In the genomic region with DNA sequence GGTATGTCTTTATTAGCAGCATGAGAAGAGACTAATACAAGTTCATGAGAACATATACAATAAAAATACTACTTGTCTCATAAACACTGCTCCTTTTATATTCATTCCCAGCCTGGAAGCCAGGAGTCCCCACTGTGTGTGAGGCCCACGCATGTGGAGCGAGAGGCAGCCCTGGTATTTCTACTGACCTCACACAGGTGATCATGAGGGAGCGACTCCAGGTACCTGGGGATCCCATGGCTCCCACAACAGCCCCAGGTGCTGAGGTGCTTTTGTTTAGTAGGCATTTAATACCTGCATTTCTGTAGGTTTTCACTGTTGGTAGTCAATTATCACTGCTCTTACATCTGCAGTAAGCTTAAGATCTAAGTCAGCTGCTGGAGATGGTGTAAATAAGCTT, we compare ENCODE assay signal across 17 cellular contexts.
"Had no signal": no experiment of that assay in that cellular context is flagged by ENCODE, and none has a peak within 500 bp of the region (broad histone marks: within the 10 kb centered on the region; RNA-seq: fewer than 3 reads in every experiment).

No MANE protein-coding gene starts in this region.

- H3K36me3 Mint-ChIP-seq: memory B cell; natural killer cell treated with Interleukin-12 subunit alpha and Interleukin-12 subunit beta and Interleukin-15 and Interleukin-18, amount 100 ng/mL, for 72 hours had no signal

- H3K27ac Mint-ChIP-seq: memory B cell; natural killer cell treated with Interleukin-12 subunit alpha and Interleukin-12 subunit beta and Interleukin-15 and Interleukin-18, amount 100 ng/mL, for 72 hours had no signal

- H3K27ac ChIP-seq: foreskin keratinocyte, left ventricle myocardium inferior, lower lobe of right lung, upper lobe of left lung had no signal

- H3K4me3 ChIP-seq: left ventricle myocardium inferior, lower lobe of right lung, upper lobe of left lung, uterus had no signal

- H3K9me3 Mint-ChIP-seq: memory B cell; natural killer cell treated with Interleukin-12 subunit alpha and Interleukin-12 subunit beta and Interleukin-15 and Interleukin-18, amount 100 ng/mL, for 72 hours had no signal

- H3K9me3 ChIP-seq: left ventricle myocardium inferior, lower lobe of right lung, upper lobe of left lung, uterus had no signal

- H3K4me3 Mint-ChIP-seq: memory B cell; natural killer cell treated with Interleukin-12 subunit alpha and Interleukin-12 subunit beta and Interleukin-15 and Interleukin-18, amount 100 ng/mL, for 72 hours had no signal

- ATAC-seq: foreskin keratinocyte; left cardiac atrium; lower lobe of right lung; natural killer cell treated with Interleukin-12 subunit alpha and Interleukin-12 subunit beta and Interleukin-15 and Interleukin-18, amount 100 ng/mL, for 72 hours; sciatic nerve had no signal

- H3K36me3 ChIP-seq: left ventricle myocardium inferior, lower lobe of right lung, upper lobe of left lung, uterus had no signal

- H3K27me3 Mint-ChIP-seq: memory B cell; natural killer cell treated with Interleukin-12 subunit alpha and Interleukin-12 subunit beta and Interleukin-15 and Interleukin-18, amount 100 ng/mL, for 72 hours had no signal

- H3K27me3 ChIP-seq: foreskin keratinocyte, upper lobe of left lung, uterus had no signal

- DNase-seq: dermis blood vessel endothelial cell; erythroblast; foreskin keratinocyte; kidney; left cardiac atrium; left ventricle myocardium inferior; lower lobe of right lung; midbrain; stimulated activated CD4-positive, alpha-beta T cell treated with anti-CD3 and anti-CD28 coated beads, Interleukin-2, amount 100 ng/mL, for 24 hours; stimulated activated CD4-positive, alpha-beta T cell treated with anti-CD3 and anti-CD28 coated beads, Interleukin-4, amount 100 ng/mL, for 4 hours; stimulated activated naive CD4-positive, alpha-beta T cell; upper lobe of left lung; uterus had no signal

- H3K4me1 ChIP-seq: foreskin keratinocyte had no signal

- H3K4me1 Mint-ChIP-seq: memory B cell had no signal

- FAIRE-seq: endothelial cell of umbilical vein, kidney had no signal
